ENCODE assay signal across 16 cellular contexts in genomic region chr13:20431687-20432384, GRCh38.
"Had no signal": no experiment of that assay in that cellular context is flagged by ENCODE, and none has a peak within 500 bp of the region (broad histone marks: within the 10 kb centered on the region; RNA-seq: fewer than 3 reads in every experiment).

No MANE protein-coding gene starts in this region.

- ATAC-seq: body of pancreas; stimulated activated naive CD8-positive, alpha-beta T cell treated with anti-CD3 and anti-CD28 coated beads, Interleukin-15, amount 100 ng/mL, for 72 hours had no signal

- DNase-seq: activated CD4-positive, alpha-beta T cell treated with anti-CD3 and anti-CD28 coated beads, Interleukin-2, amount 50 U/mL, for 4 hours; activated CD4-positive, CD25-positive, alpha-beta regulatory T cell treated with anti-CD3 and anti-CD28 coated beads, Interleukin-2, amount 50 U/mL, for 72 hours; activated effector memory CD4-positive, alpha-beta T cell treated with Interleukin-2 at 50 U/mL for 16 hours; activated T-cell treated with anti-CD3 and anti-CD28 coated beads, Interleukin-2, amount 50 U/mL, for 1 hour; amniotic stem cell; body of pancreas; cerebellar nuclear complex; glutamatergic neuron; immature natural killer cell; left cardiac atrium; stimulated activated CD4-positive, alpha-beta T cell treated with anti-CD3 and anti-CD28 coated beads, Interleukin-4, amount 100 ng/mL, for 1 hour; stimulated activated CD8-positive, alpha-beta memory T cell treated with anti-CD3 and anti-CD28 coated beads, Interleukin-4, amount 100 ng/mL, for 48 hours; stimulated activated naive CD8-positive, alpha-beta T cell treated with anti-CD3 and anti-CD28 coated beads, Interleukin-15, amount 100 ng/mL, for 72 hours; testis had no signal

- H3K27ac ChIP-seq: body of pancreas, testis had no signal

- H3K4me1 Mint-ChIP-seq: activated naive CD4-positive, alpha-beta T cell treated with anti-CD3 and anti-CD28 coated beads, Interleukin-2, amount 50 U/mL, for 24 hours had no signal

- H3K4me3 ChIP-seq: body of pancreas, testis had no signal

- H3K4me1 ChIP-seq: body of pancreas, testis had no signal

- H3K27ac Mint-ChIP-seq: activated naive CD4-positive, alpha-beta T cell treated with anti-CD3 and anti-CD28 coated beads, Interleukin-2, amount 50 U/mL, for 24 hours; immature natural killer cell; nephron had no signal

- H3K9me3 Mint-ChIP-seq: activated naive CD4-positive, alpha-beta T cell treated with anti-CD3 and anti-CD28 coated beads, Interleukin-2, amount 50 U/mL, for 24 hours; immature natural killer cell; nephron had no signal

- H3K27me3 ChIP-seq: body of pancreas, testis had no signal

- H3K4me3 Mint-ChIP-seq: activated naive CD4-positive, alpha-beta T cell treated with anti-CD3 and anti-CD28 coated beads, Interleukin-2, amount 50 U/mL, for 24 hours; immature natural killer cell; nephron; stimulated activated naive CD8-positive, alpha-beta T cell treated with anti-CD3 and anti-CD28 coated beads, Interleukin-15, amount 100 ng/mL, for 72 hours had no signal

- H3K9me3 ChIP-seq: body of pancreas, testis had no signal
